19 cellular contexts compared by ENCODE assay signal in genomic region chr6:39848171-39848570, GRCh38. TPM values are rescaled to one million over a fixed set of nuclear protein-coding genes. Genes with fewer than 3 reads are reported as not detected.
A peak's percentile ranks its signal among the peaks of the same experiment; 100 is the strongest.
DNase-seq lines count a peak whose midpoint lies in the region; TF ChIP-seq lines count a peak whose summit lies in the region.
"Had no signal": no experiment of that assay in that cellular context is flagged by ENCODE, and none has a peak within 500 bp of the region (broad histone marks: within the 10 kb centered on the region; RNA-seq: fewer than 3 reads in every experiment).

No MANE protein-coding gene starts in this region.

- H3K4me1 ChIP-seq in muscle layer of duodenum (ENCODE audit: control insufficient read depth in 1 of 2, insufficient read depth in 2 of 2, low read length in 2 of 2): peaks cover 8 to 86% of the 10 kb centered on the region in 2 donors

- peak overlapping the region; percentile 58 for H3K4me3 ChIP-seq in coronary artery
- H3K4me3 ChIP-seq in muscle layer of duodenum (ENCODE audit: low read depth in 1 of 2, low read length in 2 of 2): peak overlapping the region in 1 of 2 donors; percentile 20

- no peaks in the 10 kb centered on the region for H3K36me3 ChIP-seq in muscle layer of duodenum (ENCODE audit: control insufficient read depth in 1 of 2, insufficient read depth in 2 of 2, low read length in 2 of 2)

- H3K9me3 ChIP-seq in muscle layer of duodenum (ENCODE audit: control insufficient read depth in 1 of 2, low read length in 2 of 2): no peaks in the 10 kb centered on the region

- in situ Hi-C loops in SK-MEL-5 (cut with HindIII; ENCODE audit: low pct_unique_long_range_greater_than_20kb, low sequenced_read_pairs): no loop called here

- DNase-seq in SK-MEL-5 (ENCODE audit: low read depth, low spot score) (peak; percentile 45), coronary artery (ENCODE audit: low spot score) (no peak), substantia nigra (lab: John Stamatoyannopoulos, UW) (no peak), superior temporal gyrus (ENCODE audit: extremely low spot score) (no peak), NCI-H2081 treated with DMSO at 0.1 percent for 48 hours (lab: John Stamatoyannopoulos, UW) (no peak), NCI-H1694 (lab: John Stamatoyannopoulos, UW) (no peak), DMS53 (lab: John Stamatoyannopoulos, UW) (no peak)
- DNase-seq: C1 segment of cervical spinal cord, GDM1, NCI-H1048, NCI-H1436 treated with DMSO at 0.1 percent for 48 hours, NCI-H2081, NCI-H510A treated with DMSO at 0.1 percent for 48 hours, NCI-H82, PC-3 had no signal

- TF ChIP-seq CTCF in coronary artery (IDR thresholded peaks at IDR 0.05): no peak

- H3K27ac ChIP-seq in coronary artery: peak overlapping the region; percentile 41 to 65
- peak overlapping the region; percentile 27 for H3K27ac ChIP-seq in muscle layer of duodenum (ENCODE audit: low read length)
- H3K27ac ChIP-seq in substantia nigra (ENCODE audit: low read depth, low read length, poor library complexity, severe bottlenecking): peak overlapping the region; percentile 67
- H3K27ac ChIP-seq: RWPE1 had no signal

- no peaks in the 10 kb centered on the region for H3K27me3 ChIP-seq in muscle layer of duodenum (ENCODE audit: low read depth, low read length)

RNA-seq across cellular contexts. Expression of gene DAAM2, which starts 56.0 kb away (rescaled TPM):
- 11.7 and 13.7 TPM in 2 replicates for total RNA-seq in SK-MEL-5 (2014; rRNA removed; shearing (Covaris generic))
- 22.8 and 30.3 TPM in 2 replicates for polyA plus RNA-seq in SK-MEL-5 (2015; cell fraction: cytosol; rRNA removed)
- 31.3 and 35.3 TPM in 2 replicates for polyA plus RNA-seq in SK-MEL-5 (2015; cell fraction: nucleus; rRNA removed)
- total RNA-seq: HT-29, MCF 10A, PC-3 had no signal
